ENCODE assay signal across 8 cellular contexts in genomic region chr11:120337896-120338840, GRCh38. TPM values are rescaled to one million over a fixed set of nuclear protein-coding genes. Genes with fewer than 3 reads are reported as not detected.
A peak's percentile ranks its signal among the peaks of the same experiment; 100 is the strongest.
DNase-seq lines count a peak whose midpoint lies in the region; ATAC-seq, FAIRE-seq and TF ChIP-seq lines count a peak whose summit lies in the region.

No MANE protein-coding gene starts in this region.

- no peak overlapping the region for H3K27ac ChIP-seq in CD4-positive, alpha-beta T cell (ENCODE audit: low read depth, low read length)
- H3K27ac ChIP-seq in GM12878 (ENCODE audit: control insufficient read depth, insufficient read depth) (no peak overlapping the region), lung (ENCODE audit: low read depth in 1 of 2, low read length in 1 of 2) (peak overlapping the region; percentile 70 to 99)

- POLR2A ChIA-PET in CD4-positive, alpha-beta T cell (lab: Charles Lee): no interaction called here
- POLR2A ChIA-PET in GM12878 (lab: Charles Lee): interaction anchor here (0.7 to 1.6 kb wide), 5 partner anchors 12 to 94 kb away, joined by 3 to 9 read pairs (median 5); no protein-coding TSS in a partner anchor

- H3K4me3 ChIP-seq in Jurkat, Clone E6-1 (ENCODE audit: low read length): peak overlapping the region; percentile 0
- H3K4me3 ChIP-seq in GM12878 (peak overlapping the region; percentile 94), lung (peak overlapping the region; percentile 94)

- no peak overlapping the region for H2AFZ ChIP-seq in GM12878 (ENCODE audit: control insufficient read depth, low read depth, low read length)

- peaks cover 68% of the 10 kb centered on the region for H3K27me3 Mint-ChIP-seq in CD4-positive, alpha-beta T cell

- H3K36me3 ChIP-seq in GM12878 (ENCODE audit: control insufficient read depth in 2 of 2, insufficient read depth in 2 of 2, low read length in 1 of 2) (no peaks in the 10 kb centered on the region), lung (ENCODE audit: control insufficient read depth in 2 of 2, insufficient read depth in 2 of 2, low read length in 2 of 2) (no peaks in the 10 kb centered on the region)

- peaks cover 7% of the 10 kb centered on the region for H3K9me3 ChIP-seq in CD4-positive, alpha-beta T cell (ENCODE audit: control insufficient read depth, low read length)
- H3K9me3 ChIP-seq in GM12878 (replicated peaks; ENCODE audit: control insufficient read depth, insufficient read depth, low read length) (no peaks in the 10 kb centered on the region; the same call in 2 of the 3 replicates), lung (ENCODE audit: control insufficient read depth in 2 of 2, insufficient read depth in 1 of 2, low read length in 1 of 2) (no peaks in the 10 kb centered on the region)

- no peak for FAIRE-seq in GM12878 (lab: Jason Lieb, UNC)

- SMC1A ChIA-PET in GM12878 (lab: Charles Lee; ENCODE audit: uncharacterized antibody, unreplicated experiment): interaction anchor here (0.6 to 4.5 kb wide), 20 partner anchors 11 to 588 kb away, joined by 3 to 32 read pairs (median 3); no protein-coding TSS in a partner anchor

- peaks cover 2% of the 10 kb centered on the region for H4K20me1 ChIP-seq in GM12878 (ENCODE audit: control insufficient read depth, insufficient read depth)

- H3K9me3 Mint-ChIP-seq in CD4-positive, alpha-beta T cell: no peaks in the 10 kb centered on the region

- H3K27ac Mint-ChIP-seq in CD4-positive, alpha-beta T cell: no peak overlapping the region

- in situ Hi-C loops in GM12878 (cut with MboI): loop anchor here (10.0 kb wide), 1 partner anchor 617 kb away; no protein-coding TSS in a partner anchor

- TF ChIP-seq POLR2A in GM12878 (IDR thresholded peaks at IDR 0.05; ENCODE audit: low read depth, low read length): no peak

- no peak for TF ChIP-seq CTCF in CD4-positive, alpha-beta T cell (IDR thresholded peaks at IDR 0.05)
- no peak for TF ChIP-seq CTCF in GM12878 (IDR thresholded peaks at IDR 0.05 in 2 of 3, conservative IDR thresholded peaks at IDR 0.05 in 1 of 3; ENCODE audit: control insufficient read depth in 2 of 3, extremely low read depth in 1 of 3, insufficient read depth in 1 of 3, low read depth in 3 of 3, low read length in 3 of 3)
- no peak for TF ChIP-seq CTCF in lung (IDR thresholded peaks at IDR 0.05; ENCODE audit: control extremely low read depth, extremely low read depth)

- WGBS in GM12878 (ENCODE audit: insufficient coverage, insufficient replicate concordance, low lambda C conversion rate, missing lambda C conversion rate): 67% methylated on average over 12 of the region's 12 CpGs
- WGBS in lung, 2 donors: 31 to 59% methylated on average over 12 of the region's 12 CpGs

- no peaks in the 10 kb centered on the region for H3K36me3 Mint-ChIP-seq in CD4-positive, alpha-beta T cell (ENCODE audit: low read depth)

- DNase-seq in CD4-positive, alpha-beta T cell: no peak
- no peak for DNase-seq in Jurkat, Clone E6-1 (ENCODE audit: low read depth, low spot score)
- DNase-seq in GM12878 (ENCODE audit: low read depth, low spot score): no peak
- no peak for DNase-seq in lung (ENCODE audit: low spot score)
- no peak for DNase-seq in NCI-H2081 treated with DMSO at 0.1 percent for 48 hours (lab: John Stamatoyannopoulos, UW)
- DNase-seq in NOMO-1 treated with DMSO at 0.1 percent for 48 hours (lab: John Stamatoyannopoulos, UW; ENCODE audit: unreplicated experiment): no peak
- DNase-seq in NCI-H146 (lab: John Stamatoyannopoulos, UW): no peak

- peak overlapping the region; percentile 85 for H3K9ac ChIP-seq in GM12878 (ENCODE audit: control insufficient read depth, insufficient read depth, low read length)

- H3K4me1 ChIP-seq in GM12878 (ENCODE audit: control insufficient read depth, insufficient read depth, low read length) (peaks cover 6% of the 10 kb centered on the region), lung (ENCODE audit: control insufficient read depth in 2 of 2, insufficient read depth in 2 of 2, low read length in 2 of 2) (peaks cover 0 to 12% of the 10 kb centered on the region in 2 donors)

- peaks cover 64% of the 10 kb centered on the region for H3K27me3 ChIP-seq in CD4-positive, alpha-beta T cell (ENCODE audit: control insufficient read depth, insufficient read depth, low read length)
- H3K27me3 ChIP-seq in GM12878 (replicated peaks in 1 of 2; ENCODE audit: control insufficient read depth in 2 of 2, insufficient read depth in 2 of 2, low read length in 1 of 2): no peaks in the 10 kb centered on the region
- H3K27me3 ChIP-seq in lung (ENCODE audit: control insufficient read depth, insufficient read depth): no peaks in the 10 kb centered on the region

- no TSS peak for BruUV-seq in GM12878 (replicated peaks; lab: Mats Ljungman, UMichigan)

- no peak for TF ChIP-seq RAD21 in GM12878 (IDR thresholded peaks at IDR 0.05; ENCODE audit: insufficient read depth, low read depth, low read length)

- CTCF ChIA-PET in CD4-positive, alpha-beta T cell (lab: Charles Lee): interaction anchor here (1.0 kb wide), 1 partner anchor 35 kb away, joined by 3 read pairs; no protein-coding TSS in a partner anchor
- CTCF ChIA-PET in GM12878 (lab: Yijun Ruan, JAX): interaction anchor here (0.8 to 2.4 kb wide), 8 partner anchors 12 to 774 kb away, joined by 3 to 9 read pairs (median 4); no protein-coding TSS in a partner anchor

- intact Hi-C loops in CD4-positive, alpha-beta T cell (cut with DNase I, micrococcal nuclease): loop anchor here in 1 of 2 experiments (10.0 kb wide), 1 partner anchor 477 kb away; no protein-coding TSS in a partner anchor
- intact Hi-C loops in GM12878 (cut with micrococcal nuclease; ENCODE audit: unreplicated experiment): loop anchor here (2.0 to 10.0 kb wide), 5 partner anchors 63 to 857 kb away; no protein-coding TSS in a partner anchor

- H3K4me3 Mint-ChIP-seq in CD4-positive, alpha-beta T cell: peak overlapping the region; percentile 89

- no peak for ATAC-seq in CD4-positive, alpha-beta T cell (ENCODE audit: poor library complexity)
- ATAC-seq in GM12878 (no peak), lung (ENCODE audit: insufficient read depth, low FRiP score) (no peak), GM21381 (IDR thresholded peaks at IDR 0.05; ENCODE audit: unreplicated experiment) (no peak)

- peaks cover 52% of the 10 kb centered on the region for H3K79me2 ChIP-seq in GM12878 (ENCODE audit: control insufficient read depth, insufficient read depth, low read length)

- peak overlapping the region; percentile 82 for H3K4me2 ChIP-seq in GM12878 (ENCODE audit: control insufficient read depth, insufficient read depth)

- no peak for TF ChIP-seq EP300 in GM12878 (IDR thresholded peaks at IDR 0.05; ENCODE audit: borderline replicate concordance in 1 of 2, control insufficient read depth in 1 of 2, low read depth in 2 of 2, low read length in 2 of 2)

- RAD21 ChIA-PET in GM12878 (lab: Charles Lee; ENCODE audit: unreplicated experiment): interaction anchor here (0.7 to 4.1 kb wide), 8 partner anchors 11 to 275 kb away, joined by 3 to 34 read pairs (median 4); no protein-coding TSS in a partner anchor

- peaks cover 30% of the 10 kb centered on the region for H3K4me1 Mint-ChIP-seq in CD4-positive, alpha-beta T cell (ENCODE audit: low read depth)

TF ChIP-seq in GM12878, 131 proteins besides CTCF, POLR2A, EP300 and RAD21 (continues in another document):
- TF ChIP-seq TCF7 (IDR thresholded peaks at IDR 0.05; ENCODE audit: borderline replicate concordance) (no peak), TBL1XR1 (IDR thresholded peaks at IDR 0.05; ENCODE audit: low read depth, low read length) (no peak), KDM1A (IDR thresholded peaks at IDR 0.05; ENCODE audit: borderline replicate concordance) (no peak)

RNA-seq across cellular contexts. Expression of gene ARHGEF12, which starts 2.0 kb away (rescaled TPM):
- 1 to 10 TPM; 3.6 TPM for total RNA-seq in CD4-positive, alpha-beta T cell
- polyA plus RNA-seq in Jurkat, Clone E6-1 (2012; ENCODE audit: insufficient read depth, insufficient read length): 10.2 TPM
- 183 and 194 TPM in 2 replicates for total RNA-seq in GM12878 (2013; cell fraction: nucleolus; rRNA removed)
- total RNA-seq in GM12878 (2014; rRNA removed) (24.0 and 28.5 TPM in 2 replicates), GM12878 (2014; rRNA removed; fragmentation: Illumina TruSeq; extraction: Trizol) (39.4 and 39.5 TPM in 2 replicates), GM12878 (2021) (36.5 and 40.8 TPM in 2 replicates), lung (100 to 1,000 TPM in 1 of 2 donors, 10 to 100 TPM in 1; 86.1 to 243 TPM)
- 10.0 TPM for polyA plus RNA-seq in GM12878 (2011; ENCODE audit: low read depth)
- polyA plus RNA-seq in GM12878 (2011; rRNA removed) (23.9 and 28.4 TPM in 2 replicates), GM12878 (2014; fragmentation: Illumina TruSeq; extraction: Trizol) (30.3 and 35.0 TPM in 2 replicates), GM12878 (2014; fragmentation: Nextera tagmentation; extraction: Ambion mirVana) (1 to 10 TPM; 2.7 to 3.6 TPM), GM12878 (2014; rRNA removed) (15.8 and 17.9 TPM in 2 replicates), GM12878 (2016; fragmentation: Nextera tagmentation; extraction: Ambion mirVana) (10 to 100 TPM; 14.8 to 14.9 TPM), lung (10 to 100 TPM; 19.0 to 25.0 TPM)
- polyA plus RNA-seq in GM12878 (2011; cell fraction: cytosol; rRNA removed): 13.8 and 16.1 TPM in 2 replicates
- polyA plus RNA-seq in GM12878 (2011; cell fraction: nucleus; rRNA removed): 20.5 and 29.4 TPM in 2 replicates
- 10.0 and 11.7 TPM in 2 replicates for polyA plus RNA-seq in GM12878 (2012)
- 74.0 and 93.3 TPM in 2 replicates for polyA minus RNA-seq in GM12878 (2011; rRNA and poly(A)+ RNA removed)
- 28.7 and 33.9 TPM in 2 replicates for polyA minus RNA-seq in GM12878 (2011; cell fraction: cytosol; rRNA and poly(A)+ RNA removed)
- polyA minus RNA-seq in GM12878 (2011; cell fraction: nucleus; rRNA and poly(A)+ RNA removed): 42.0 and 81.6 TPM in 2 replicates

RNA-seq across cellular contexts. Expression of gene TLCD5, which starts 13.1 kb away (rescaled TPM):
- not detected for total RNA-seq in CD4-positive, alpha-beta T cell
- polyA plus RNA-seq in Jurkat, Clone E6-1 (2012; ENCODE audit: insufficient read depth, insufficient read length): 12.5 TPM
- 49.4 and 51.2 TPM in 2 replicates for total RNA-seq in GM12878 (2013; cell fraction: nucleolus; rRNA removed)
- 2.6 and 3.7 TPM in 2 replicates for total RNA-seq in GM12878 (2014; rRNA removed)
- total RNA-seq in GM12878 (2014; rRNA removed; fragmentation: Illumina TruSeq; extraction: Trizol): 3.0 and 3.1 TPM in 2 replicates
- total RNA-seq in GM12878 (2021): 3.1 and 3.5 TPM in 2 replicates
- polyA plus RNA-seq in GM12878 (2011; ENCODE audit: low read depth): 1.00 TPM
- polyA plus RNA-seq in GM12878 (2011; rRNA removed): 13.3 and 15.7 TPM in 2 replicates
- polyA plus RNA-seq in GM12878 (2011; cell fraction: cytosol; rRNA removed): 10.3 and 11.1 TPM in 2 replicates
- 17.1 and 18.5 TPM in 2 replicates for polyA plus RNA-seq in GM12878 (2011; cell fraction: nucleus; rRNA removed)
- polyA plus RNA-seq in GM12878 (2012): 0.79 and 1.0 TPM in 2 replicates
- polyA plus RNA-seq in GM12878 (2014; fragmentation: Illumina TruSeq; extraction: Trizol): 3.2 and 4.7 TPM in 2 replicates
- polyA plus RNA-seq in GM12878 (2014; fragmentation: Nextera tagmentation; extraction: Ambion mirVana): 1 to 10 TPM; 2.4 to 3.1 TPM
- polyA plus RNA-seq in GM12878 (2014; rRNA removed): 4.6 and 5.6 TPM in 2 replicates
- 1 to 10 TPM; 2.8 to 4.4 TPM for polyA plus RNA-seq in GM12878 (2016; fragmentation: Nextera tagmentation; extraction: Ambion mirVana)
- 10.8 and 12.8 TPM in 2 replicates for polyA minus RNA-seq in GM12878 (2011; rRNA and poly(A)+ RNA removed)
- 2.4 and 3.4 TPM in 2 replicates for polyA minus RNA-seq in GM12878 (2011; cell fraction: cytosol; rRNA and poly(A)+ RNA removed)
- 4.1 and 7.5 TPM in 2 replicates for polyA minus RNA-seq in GM12878 (2011; cell fraction: nucleus; rRNA and poly(A)+ RNA removed)
- total RNA-seq in lung: 10 to 100 TPM in 1 of 2 donors, 1 to 10 TPM in 1; 3.7 to 10.8 TPM
- polyA plus RNA-seq in lung: 1 to 10 TPM; 2.0 to 2.4 TPM

Comparison
In these comparisons a context has a peak if more than half of its experiments do, and no peak if none do; other contexts are left out.
1. H3K27ac ChIP-seq: peak in lung (2 of 2); none in CD4-positive, alpha-beta T cell (single experiment) and GM12878 (single experiment).
2. H3K4me3 ChIP-seq: peak in every context shown above with its lines; median percentile 94 in GM12878; 94 in lung; 0 in Jurkat, Clone E6-1.
3. RNA of gene ARHGEF12, which starts 2.0 kb away (total RNA-seq): 86.1 to 243 TPM in lung and 24.0 to 194 TPM in GM12878; 3.6 TPM in CD4-positive, alpha-beta T cell; every median in the first group is over 4 times any median in the second.